Comparison of ENCODE assay signal across 31 cellular contexts in the genomic region with DNA sequence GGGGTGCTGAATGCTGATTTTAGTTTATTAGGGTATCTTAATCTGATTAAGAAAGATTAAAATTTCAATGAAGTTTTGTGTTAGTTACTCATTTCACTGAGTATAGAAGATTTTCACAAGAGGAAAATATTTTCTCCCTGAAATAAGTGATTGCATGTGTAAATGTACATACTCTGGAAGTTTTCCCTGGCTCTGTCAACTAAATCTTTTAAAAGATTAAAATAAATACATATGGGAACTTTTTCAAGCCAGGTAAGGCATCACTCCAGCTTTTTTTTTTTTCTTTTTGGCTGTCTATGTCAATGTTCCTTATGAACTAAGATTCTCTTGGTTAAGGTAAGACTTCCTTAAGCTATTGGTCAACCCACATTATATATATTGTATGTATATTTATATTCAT.
"Had no signal": no experiment of that assay in that cellular context is flagged by ENCODE, and none has a peak within 500 bp of the region (broad histone marks: within the 10 kb centered on the region; RNA-seq: fewer than 3 reads in every experiment).

No MANE protein-coding gene starts in this region.

- H3K9me3 ChIP-seq: colonic mucosa, heart right ventricle, mucosa of descending colon, neutrophil, right atrium auricular region, spleen, tibial artery, upper lobe of left lung, uterus had no signal

- H3K27me3 Mint-ChIP-seq: naive B cell; natural killer cell treated with Interleukin-12 subunit alpha and Interleukin-12 subunit beta and Interleukin-15 and Interleukin-18, amount 100 ng/mL, for 72 hours; progenitor cell of endocrine pancreas; stimulated activated naive B cell treated with anti-CD40 and anti-IgM and Interleukin-4, amounts not matched to agents 10 μg/mL and 1 μg/mL and 100 μg/mL, for 72 hours; stimulated activated naive CD8-positive, alpha-beta T cell treated with anti-CD3 and anti-CD28 coated beads, Interleukin-15, Interleukin-2, amounts not matched to agents 100 ng/mL and 50 ng/mL, for 24 hours had no signal

- H3K79me2 ChIP-seq: parathyroid adenoma had no signal

- H3K36me3 ChIP-seq: colonic mucosa, neutrophil, uterus had no signal

- H3K27me3 ChIP-seq: colonic mucosa, foreskin keratinocyte, heart right ventricle, neutrophil, right atrium auricular region, spleen, tibial artery, upper lobe of left lung, uterus had no signal

- H3K27ac Mint-ChIP-seq: dendritic cell treated with granulocyte-macrophage colony-stimulating factor and Interleukin-4, amounts not matched to agents 40 ng/mL and 50 ng/mL, for 4 days; endodermal cell; mesothelial cell of epicardium; naive B cell; natural killer cell treated with Interleukin-12 subunit alpha and Interleukin-12 subunit beta and Interleukin-15 and Interleukin-18, amount 100 ng/mL, for 72 hours; progenitor cell of endocrine pancreas; stimulated activated naive B cell treated with anti-CD40 and anti-IgM and Interleukin-4, amounts not matched to agents 10 μg/mL and 1 μg/mL and 100 μg/mL, for 72 hours; stimulated activated naive CD8-positive, alpha-beta T cell treated with anti-CD3 and anti-CD28 coated beads, Interleukin-15, Interleukin-2, amounts not matched to agents 100 ng/mL and 50 ng/mL, for 24 hours had no signal

- H3K4me3 Mint-ChIP-seq: dendritic cell treated with granulocyte-macrophage colony-stimulating factor and Interleukin-4, amounts not matched to agents 40 ng/mL and 50 ng/mL, for 4 days; endodermal cell; mesothelial cell of epicardium; naive B cell; natural killer cell treated with Interleukin-12 subunit alpha and Interleukin-12 subunit beta and Interleukin-15 and Interleukin-18, amount 100 ng/mL, for 72 hours; neural crest cell; stimulated activated naive B cell treated with anti-CD40 and anti-IgM and Interleukin-4, amounts not matched to agents 10 μg/mL and 1 μg/mL and 100 μg/mL, for 72 hours; stimulated activated naive CD8-positive, alpha-beta T cell treated with anti-CD3 and anti-CD28 coated beads, Interleukin-15, Interleukin-2, amounts not matched to agents 100 ng/mL and 50 ng/mL, for 24 hours had no signal

- ATAC-seq: esophagus mucosa; foreskin keratinocyte; heart right ventricle; left colon; mucosa of descending colon; natural killer cell treated with Interleukin-12 subunit alpha and Interleukin-12 subunit beta and Interleukin-15 and Interleukin-18, amount 100 ng/mL, for 72 hours; sciatic nerve; stimulated activated naive B cell treated with anti-CD40 and anti-IgM and Interleukin-4, amounts not matched to agents 10 μg/mL and 1 μg/mL and 100 μg/mL, for 72 hours had no signal

- H3K9me3 Mint-ChIP-seq: dendritic cell treated with granulocyte-macrophage colony-stimulating factor and Interleukin-4, amounts not matched to agents 40 ng/mL and 50 ng/mL, for 4 days; endodermal cell; mesothelial cell of epicardium; naive B cell; natural killer cell treated with Interleukin-12 subunit alpha and Interleukin-12 subunit beta and Interleukin-15 and Interleukin-18, amount 100 ng/mL, for 72 hours; neural crest cell; stimulated activated naive CD8-positive, alpha-beta T cell treated with anti-CD3 and anti-CD28 coated beads, Interleukin-15, Interleukin-2, amounts not matched to agents 100 ng/mL and 50 ng/mL, for 24 hours had no signal

- H3K9ac ChIP-seq: parathyroid adenoma had no signal

- H3K27ac ChIP-seq: colonic mucosa, epithelial cell of prostate, foreskin keratinocyte, neutrophil, parathyroid adenoma, upper lobe of left lung had no signal

- H2AFZ ChIP-seq: parathyroid adenoma had no signal

- H3K4me1 Mint-ChIP-seq: naive B cell; stimulated activated naive B cell treated with anti-CD40 and anti-IgM and Interleukin-4, amounts not matched to agents 10 μg/mL and 1 μg/mL and 100 μg/mL, for 72 hours had no signal

- H3K4me3 ChIP-seq: colonic mucosa, heart right ventricle, lung, mucosa of descending colon, right atrium auricular region, spleen, tibial artery, upper lobe of left lung, uterus had no signal

- H3K36me3 Mint-ChIP-seq: natural killer cell treated with Interleukin-12 subunit alpha and Interleukin-12 subunit beta and Interleukin-15 and Interleukin-18, amount 100 ng/mL, for 72 hours had no signal

- DNase-seq: central memory CD4-positive, alpha-beta T cell; colonic mucosa; effector CD8-positive, alpha-beta T cell; endodermal cell; foreskin keratinocyte; glutamatergic neuron; heart right ventricle; hippocampal formation; left colon; mesenchymal stem cell; mucosa of descending colon; naive B cell; spleen; stimulated activated CD4-positive, alpha-beta T cell treated with anti-CD3 and anti-CD28 coated beads, Interleukin-4, amount 100 ng/mL, for 4 hours; stimulated activated naive B cell treated with anti-CD40 and anti-IgM and Interleukin-4, amounts not matched to agents 10 μg/mL and 1 μg/mL and 100 μg/mL, for 72 hours; tibial artery; upper lobe of left lung; uterus had no signal

- H3K4me1 ChIP-seq: colonic mucosa, foreskin keratinocyte, spleen, upper lobe of left lung, uterus had no signal
